ENCODE assay signal across 8 cellular contexts in the genomic region with DNA sequence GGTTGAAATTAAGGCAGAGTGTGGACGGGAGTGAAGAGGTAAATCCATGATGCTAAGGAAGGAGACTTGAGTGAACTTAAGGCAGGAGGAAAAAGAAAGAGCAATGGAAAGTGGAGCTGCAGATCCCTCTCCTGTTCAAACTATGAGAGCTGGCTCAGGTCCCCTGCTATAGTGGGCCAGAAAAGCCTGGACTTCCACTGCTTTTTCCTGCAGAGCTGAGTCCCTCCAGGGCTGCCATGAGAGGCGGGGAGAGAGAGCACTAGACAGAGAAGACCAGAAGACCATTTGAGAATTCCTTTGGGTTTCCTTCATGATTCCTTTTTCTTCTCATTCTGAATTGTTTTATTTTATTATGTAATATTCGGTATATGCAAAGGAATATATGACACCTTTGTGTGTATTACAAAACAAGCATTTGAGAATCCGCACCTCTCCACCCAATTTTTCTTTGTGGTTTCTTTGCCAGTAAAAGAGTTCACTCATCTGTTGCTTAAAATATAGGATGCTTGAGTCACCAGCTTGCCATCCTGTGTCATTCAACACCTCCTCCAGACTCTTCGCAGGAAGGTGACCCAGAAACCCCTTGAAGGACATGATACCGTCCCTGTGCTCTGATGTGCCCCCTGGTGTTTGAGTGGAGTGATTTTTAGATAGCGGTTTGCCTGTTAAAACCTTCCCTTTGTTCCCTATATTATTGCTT. TPM values are rescaled to one million over a fixed set of nuclear protein-coding genes. Genes with fewer than 3 reads are reported as not detected.
DNase-seq lines count a peak whose midpoint lies in the region; ATAC-seq and TF ChIP-seq lines count a peak whose summit lies in the region.

No MANE protein-coding gene starts in this region.

- TF ChIP-seq CTCF in H9 (conservative IDR thresholded peaks at IDR 0.05) (peak; percentile 78), retinal pigment epithelial cell (conservative IDR thresholded peaks at IDR 0.05; ENCODE audit: low read depth, low read length) (peak; percentile 70)

- no peak overlapping the region for H3K4me3 ChIP-seq in retinal pigment epithelial cell (ENCODE audit: low read length)

- H4K91ac ChIP-seq in H9 (ENCODE audit: insufficient read length, low read depth, low read length): no peak overlapping the region

- H3K4ac ChIP-seq in H9 (ENCODE audit: low read depth, low read length): no peak overlapping the region

- no peak overlapping the region; a peak in 1 of 5 replicates for H3K4me3 Mint-ChIP-seq in H9

- no peak overlapping the region for H3K4me2 ChIP-seq in H9 (ENCODE audit: insufficient read depth, insufficient read length, low read length)

- no peak overlapping the region for H2BK15ac ChIP-seq in H9 (ENCODE audit: low read depth, low read length)

- H2BK12ac ChIP-seq in H9 (ENCODE audit: insufficient read length, low read depth, low read length): no peak overlapping the region

- H2BK20ac ChIP-seq in H9 (ENCODE audit: low read depth, low read length, poor library complexity, severe bottlenecking): no peak overlapping the region

- H3K36me3 Mint-ChIP-seq in H9 (ENCODE audit: insufficient read depth in 1 of 3, low read depth in 3 of 3): peaks cover 6 to 26% (median 9%) of the 10 kb centered on the region in 3 experiments; a peak in 6 of 7 replicates

- no peaks in the 10 kb centered on the region for H3K27me3 Mint-ChIP-seq in H9 (ENCODE audit: low read depth)

- H2BK120ac ChIP-seq in H9 (ENCODE audit: low read depth, low read length, poor library complexity, severe bottlenecking): no peak overlapping the region

- no CpG with 5 or more reads among the region's 7 CpGs for WGBS in H9 (ENCODE audit: extremely low coverage, insufficient read length, low lambda C conversion rate)

- H3K4me1 Mint-ChIP-seq in H9: peaks cover 11 to 18% of the 10 kb centered on the region in 2 experiments

- no peak overlapping the region for H4K8ac ChIP-seq in H9 (replicated peaks; ENCODE audit: insufficient read length, low read depth, low read length)

- DNase-seq in AML-193 (lab: John Stamatoyannopoulos, UW) (peak; percentile 72 to 77), H9 (peak; percentile 73), SHP77 treated with DMSO at 0.1 percent for 48 hours (lab: John Stamatoyannopoulos, UW) (peak; percentile 11), foreskin melanocyte (peak; percentile 38), retinal pigment epithelial cell (ENCODE audit: low read depth) (no peak), OCI-M2 (lab: John Stamatoyannopoulos, UW; ENCODE audit: unreplicated experiment) (no peak)
- peak; percentile 67 for DNase-seq in activated T-helper 9 cell treated with anti-CD3 and anti-CD28 coated beads, Interleukin-2, amount 50 U/mL, for 16 hours (ENCODE audit: low read depth)

- no peaks in the 10 kb centered on the region for H3K27me3 ChIP-seq in H9 (ENCODE audit: insufficient read depth, low read length)

- no peak overlapping the region for H4K5ac ChIP-seq in H9 (ENCODE audit: insufficient read length, low read depth, low read length)

- peaks cover 4% of the 10 kb centered on the region; the same call in 1 of the 2 replicates for H3K4me1 ChIP-seq in H9 (ENCODE audit: insufficient read depth, low read length)

- no peak overlapping the region for H3K14ac ChIP-seq in H9 (ENCODE audit: insufficient read depth, low read length)

- H3K9me3 ChIP-seq in H9 (ENCODE audit: control insufficient read depth, low read depth, low read length): no peaks in the 10 kb centered on the region

- no peaks in the 10 kb centered on the region for H4K20me1 ChIP-seq in H9 (ENCODE audit: control insufficient read depth, insufficient read depth, insufficient read length)

- H3K27ac Mint-ChIP-seq in H9: peak overlapping the region in 2 of 3 experiments; percentile 63 to 85; a peak in 5 of 7 replicates

- H3K9me3 Mint-ChIP-seq in H9: no peaks in the 10 kb centered on the region; a peak in 1 of 5 replicates

- no peak overlapping the region for H2AFZ ChIP-seq in H9 (ENCODE audit: low read length)

- no peak overlapping the region for H2AK5ac ChIP-seq in H9 (ENCODE audit: insufficient read length, low read length)

- peaks cover 10% of the 10 kb centered on the region for H3K79me1 ChIP-seq in H9 (ENCODE audit: insufficient read depth, low read depth, low read length, poor library complexity, severe bottlenecking)

- H3K56ac ChIP-seq in H9 (ENCODE audit: insufficient read length, low read depth, low read length): no peak overlapping the region

- no peak overlapping the region for H3T11ph ChIP-seq in H9 (ENCODE audit: low read length)

- no peaks in the 10 kb centered on the region for H3K23me2 ChIP-seq in H9 (ENCODE audit: insufficient read length, low read depth, low read length, poor library complexity, severe bottlenecking)

- no peak for ATAC-seq in GM21737 (IDR thresholded peaks at IDR 0.05; ENCODE audit: unreplicated experiment)

- no peak overlapping the region for H2BK5ac ChIP-seq in H9 (ENCODE audit: insufficient read length, low read length)

- no peak overlapping the region for H3K9ac ChIP-seq in H9 (ENCODE audit: extremely low read depth, insufficient read length, low read length)

- H3K23ac ChIP-seq in H9 (ENCODE audit: insufficient read length, low read depth, low read length): no peak overlapping the region

- peaks cover 21% of the 10 kb centered on the region; the same call in 1 of the 2 replicates for H3K79me2 ChIP-seq in H9 (ENCODE audit: insufficient read depth, low read length)

- no peak overlapping the region for H3K27ac ChIP-seq in H9 (ENCODE audit: insufficient read length, low read depth, low read length)

- H3K18ac ChIP-seq in H9 (ENCODE audit: insufficient read length, low read depth, low read length): no peak overlapping the region

RNA-seq across cellular contexts. Expression of a gene that starts 24.4 kb away (rescaled TPM):
- total RNA-seq in H9 (2021): 144 and 146 TPM in 2 replicates

RNA-seq across cellular contexts. Expression of a gene that starts 56.8 kb away (rescaled TPM):
- total RNA-seq in H9 (2021): 19.3 and 20.7 TPM in 2 replicates

RNA-seq across cellular contexts. Expression of a gene that starts 57.6 kb away (rescaled TPM):
- 0.72 and 1.4 TPM in 2 replicates for total RNA-seq in H9 (2021)

Comparison
In these comparisons a context has a peak if more than half of its experiments do, and no peak if none do; other contexts are left out.
1. DNase-seq: peak in AML-193 (2 of 2), H9 (single experiment), SHP77 treated with DMSO at 0.1 percent for 48 hours (single experiment), activated T-helper 9 cell treated with anti-CD3 and anti-CD28 coated beads, Interleukin-2, amount 50 U/mL, for 16 hours (single experiment) and foreskin melanocyte (single experiment); none in retinal pigment epithelial cell (single experiment) and OCI-M2 (single experiment).